In genomic region chr3:196995646-196996355, GRCh38 we compare ENCODE assay signal across 1 cellular context.
TF ChIP-seq lines count a peak whose summit lies in the region.

No MANE protein-coding gene starts in this region.

TF ChIP-seq in SK-N-SH, 30 proteins besides CTCF, POLR2A, EP300 and RAD21:
- TF ChIP-seq, protein P1, sequence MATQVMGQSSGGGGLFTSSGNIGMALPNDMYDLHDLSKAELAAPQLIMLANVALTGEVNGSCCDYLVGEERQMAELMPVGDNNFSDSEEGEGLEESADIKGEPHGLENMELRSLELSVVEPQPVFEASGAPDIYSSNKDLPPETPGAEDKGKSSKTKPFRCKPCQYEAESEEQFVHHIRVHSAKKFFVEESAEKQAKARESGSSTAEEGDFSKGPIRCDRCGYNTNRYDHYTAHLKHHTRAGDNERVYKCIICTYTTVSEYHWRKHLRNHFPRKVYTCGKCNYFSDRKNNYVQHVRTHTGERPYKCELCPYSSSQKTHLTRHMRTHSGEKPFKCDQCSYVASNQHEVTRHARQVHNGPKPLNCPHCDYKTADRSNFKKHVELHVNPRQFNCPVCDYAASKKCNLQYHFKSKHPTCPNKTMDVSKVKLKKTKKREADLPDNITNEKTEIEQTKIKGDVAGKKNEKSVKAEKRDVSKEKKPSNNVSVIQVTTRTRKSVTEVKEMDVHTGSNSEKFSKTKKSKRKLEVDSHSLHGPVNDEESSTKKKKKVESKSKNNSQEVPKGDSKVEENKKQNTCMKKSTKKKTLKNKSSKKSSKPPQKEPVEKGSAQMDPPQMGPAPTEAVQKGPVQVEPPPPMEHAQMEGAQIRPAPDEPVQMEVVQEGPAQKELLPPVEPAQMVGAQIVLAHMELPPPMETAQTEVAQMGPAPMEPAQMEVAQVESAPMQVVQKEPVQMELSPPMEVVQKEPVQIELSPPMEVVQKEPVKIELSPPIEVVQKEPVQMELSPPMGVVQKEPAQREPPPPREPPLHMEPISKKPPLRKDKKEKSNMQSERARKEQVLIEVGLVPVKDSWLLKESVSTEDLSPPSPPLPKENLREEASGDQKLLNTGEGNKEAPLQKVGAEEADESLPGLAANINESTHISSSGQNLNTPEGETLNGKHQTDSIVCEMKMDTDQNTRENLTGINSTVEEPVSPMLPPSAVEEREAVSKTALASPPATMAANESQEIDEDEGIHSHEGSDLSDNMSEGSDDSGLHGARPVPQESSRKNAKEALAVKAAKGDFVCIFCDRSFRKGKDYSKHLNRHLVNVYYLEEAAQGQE (IDR thresholded peaks at IDR 0.05; ENCODE audit: low read depth, low read length), result no peak
- TF ChIP-seq TCF12 (IDR thresholded peaks at IDR 0.05), result no peak
- TF ChIP-seq MXI1 (IDR thresholded peaks at IDR 0.05; ENCODE audit: low read depth, low read length), result no peak
- TF ChIP-seq TAF1 (IDR thresholded peaks at IDR 0.05; ENCODE audit: borderline replicate concordance, low read depth, low read length), result no peak
- no peak for TF ChIP-seq GATA2 (CRISPR knock-in tag; IDR thresholded peaks at IDR 0.05)
